In genomic region chr9:23573800-23574199, GRCh38 we compare ENCODE assay signal across 8 cellular contexts.
"Had no signal": no experiment of that assay in that cellular context is flagged by ENCODE, and none has a peak within 500 bp of the region (broad histone marks: within the 10 kb centered on the region; RNA-seq: fewer than 3 reads in every experiment).

No MANE protein-coding gene starts in this region.

- ATAC-seq: GM12878 had no signal

- FAIRE-seq: G401.6, GM12878, GM12891, GM12892, GM18507, GM19239 had no signal

- DNase-seq: GDM1, GF-D8 had no signal

- H3K4me3 ChIP-seq: GM12878 had no signal
